13 cellular contexts compared by ENCODE assay signal in genomic region chr4:103719320-103720204, GRCh38. TPM values are rescaled to one million over a fixed set of nuclear protein-coding genes. Genes with fewer than 3 reads are reported as not detected.
DNase-seq lines count a peak whose midpoint lies in the region; ATAC-seq and TF ChIP-seq lines count a peak whose summit lies in the region.
"Had no signal": no experiment of that assay in that cellular context is flagged by ENCODE, and none has a peak within 500 bp of the region (broad histone marks: within the 10 kb centered on the region; RNA-seq: fewer than 3 reads in every experiment).

A gene with protein sequence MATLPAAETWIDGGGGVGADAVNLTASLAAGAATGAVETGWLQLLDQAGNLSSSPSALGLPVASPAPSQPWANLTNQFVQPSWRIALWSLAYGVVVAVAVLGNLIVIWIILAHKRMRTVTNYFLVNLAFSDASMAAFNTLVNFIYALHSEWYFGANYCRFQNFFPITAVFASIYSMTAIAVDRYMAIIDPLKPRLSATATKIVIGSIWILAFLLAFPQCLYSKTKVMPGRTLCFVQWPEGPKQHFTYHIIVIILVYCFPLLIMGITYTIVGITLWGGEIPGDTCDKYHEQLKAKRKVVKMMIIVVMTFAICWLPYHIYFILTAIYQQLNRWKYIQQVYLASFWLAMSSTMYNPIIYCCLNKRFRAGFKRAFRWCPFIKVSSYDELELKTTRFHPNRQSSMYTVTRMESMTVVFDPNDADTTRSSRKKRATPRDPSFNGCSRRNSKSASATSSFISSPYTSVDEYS (minus strand): TSS chr4:103719985. CDS start chr4:103719675, 310 bp downstream.

- peak within 1 kb of the TSS in 2 of 3 experiments; percentile 21 to 33 for H3K27ac Mint-ChIP-seq in nephron
- H3K27ac Mint-ChIP-seq in activated CD4-positive, alpha-beta T cell treated with anti-CD3 and anti-CD28 coated beads, Interleukin-2, amount 10 ng/mL, durations not matched to agents 7 days and 5 days = no peak within 1 kb of the TSS
- H3K27ac Mint-ChIP-seq: T-helper 17 cell had no signal

- no peaks in the 10 kb centered on the region for H3K9me3 Mint-ChIP-seq in nephron
- peaks cover 2% of the 10 kb centered on the region for H3K9me3 Mint-ChIP-seq in activated CD4-positive, alpha-beta T cell treated with anti-CD3 and anti-CD28 coated beads, Interleukin-2, amount 10 ng/mL, durations not matched to agents 7 days and 5 days

- no peaks in the 10 kb centered on the region for H3K36me3 ChIP-seq in urinary bladder (ENCODE audit: insufficient read depth)

- no peaks in the 10 kb centered on the region for H3K36me3 Mint-ChIP-seq in nephron (ENCODE audit: low read depth)
- H3K36me3 Mint-ChIP-seq in activated CD4-positive, alpha-beta T cell treated with anti-CD3 and anti-CD28 coated beads, Interleukin-2, amount 10 ng/mL, durations not matched to agents 7 days and 5 days (ENCODE audit: low read depth) = no peaks in the 10 kb centered on the region

- H3K4me1 ChIP-seq in urinary bladder (ENCODE audit: insufficient read depth) = no peaks in the 10 kb centered on the region

- intact Hi-C loops in Right ventricle myocardium inferior (cut with DNase I) = no loop called here
- intact Hi-C loops in Right ventricle myocardium superior (cut with DNase I) = no loop called here

- POLR2A ChIA-PET in activated CD4-positive, alpha-beta T cell treated with anti-CD3 and anti-CD28 coated beads, Interleukin-2, amount 10 ng/mL, durations not matched to agents 7 days and 5 days (lab: Charles Lee) = no interaction called here

- ATAC-seq in Right ventricle myocardium inferior (peak; percentile 20), Right ventricle myocardium superior (ENCODE audit: poor library complexity) (no peak)
- ATAC-seq: T-helper 17 cell had no signal

- CTCF ChIA-PET in activated CD4-positive, alpha-beta T cell treated with anti-CD3 and anti-CD28 coated beads, Interleukin-2, amount 10 ng/mL, durations not matched to agents 7 days and 5 days (lab: Charles Lee) = no interaction called here

- peaks cover 15% of the 10 kb centered on the region for H3K27me3 Mint-ChIP-seq in nephron (ENCODE audit: low read depth)
- peaks cover 12% of the 10 kb centered on the region for H3K27me3 Mint-ChIP-seq in activated CD4-positive, alpha-beta T cell treated with anti-CD3 and anti-CD28 coated beads, Interleukin-2, amount 10 ng/mL, durations not matched to agents 7 days and 5 days
- H3K27me3 Mint-ChIP-seq: T-helper 17 cell had no signal

- H3K4me3 ChIP-seq in epithelial cell of esophagus (ENCODE audit: low read length) = peak within 1 kb of the TSS; percentile 25
- H3K4me3 ChIP-seq in urinary bladder (ENCODE audit: low read depth, low read length) = peak within 1 kb of the TSS; percentile 47

- WGBS in urinary bladder = 1% methylated on average over 47 of the region's 47 CpGs

- no peak within 1 kb of the TSS for H3K27ac ChIP-seq in urinary bladder (ENCODE audit: low read depth)
- H3K27ac ChIP-seq: HL-60 had no signal

- TF ChIP-seq CTCF in epithelial cell of esophagus (IDR thresholded peaks at IDR 0.05; ENCODE audit: insufficient read depth, low read depth, low read length, missing control alignments) (no peak), nephron (IDR thresholded peaks at IDR 0.05; ENCODE audit: unreplicated experiment in 3 of 3) (no peak)

- H3K4me3 Mint-ChIP-seq in nephron = peak within 1 kb of the TSS; percentile 69 to 78 (median 77)
- H3K4me3 Mint-ChIP-seq in activated CD4-positive, alpha-beta T cell treated with anti-CD3 and anti-CD28 coated beads, Interleukin-2, amount 10 ng/mL, durations not matched to agents 7 days and 5 days = no peak within 1 kb of the TSS
- H3K4me3 Mint-ChIP-seq: T-helper 17 cell had no signal

- H3K4me1 Mint-ChIP-seq in nephron = peaks cover 6% of the 10 kb centered on the region
- H3K4me1 Mint-ChIP-seq in activated CD4-positive, alpha-beta T cell treated with anti-CD3 and anti-CD28 coated beads, Interleukin-2, amount 10 ng/mL, durations not matched to agents 7 days and 5 days = no peaks in the 10 kb centered on the region

- DNase-seq in Right ventricle myocardium inferior (ENCODE audit: missing footprints) = peak; percentile 50
- DNase-seq in Right ventricle myocardium superior = no peak
- peak; percentile 9 for DNase-seq in epithelial cell of esophagus (ENCODE audit: low read depth)
- DNase-seq in activated CD4-positive, alpha-beta T cell treated with anti-CD3 and anti-CD28 coated beads, Interleukin-2, amount 10 ng/mL, durations not matched to agents 7 days and 5 days = no peak
- no peak for DNase-seq in activated CD4-positive, alpha-beta T cell treated with anti-CD3 and anti-CD28 coated beads for 4 hours
- DNase-seq in activated CD4-positive, CD25-positive, alpha-beta regulatory T cell treated with anti-CD3 and anti-CD28 coated beads, Interleukin-2, amount 50 U/mL, for 72 hours = no peak
- DNase-seq: ACHN; activated effector memory CD4-positive, alpha-beta T cell treated with anti-CD3 and anti-CD28 coated beads, Interleukin-2, amount 50 U/mL, for 16 hours; NCI-H226; T-helper 17 cell had no signal

RNA-seq across cellular contexts. Expression of the gene that starts here (rescaled TPM):
- total RNA-seq in Right ventricle myocardium inferior (not detected), Right ventricle myocardium superior (not detected), urinary bladder (7.3 TPM)
- polyA plus RNA-seq in urinary bladder = 4.5 TPM
- not detected for total RNA-seq in activated CD4-positive, alpha-beta T cell treated with anti-CD3 and anti-CD28 coated beads, Interleukin-2, amount 10 ng/mL, durations not matched to agents 7 days and 5 days
- total RNA-seq: T-helper 17 cell had no signal

Comparison
In these comparisons a context has a peak if more than half of its experiments do, and no peak if none do; other contexts are left out.
1. Peak in DNase-seq and ATAC-seq in Right ventricle myocardium inferior; RNA of the gene not detected or under 1 TPM.